20 cellular contexts compared by ENCODE assay signal in the genomic region with DNA sequence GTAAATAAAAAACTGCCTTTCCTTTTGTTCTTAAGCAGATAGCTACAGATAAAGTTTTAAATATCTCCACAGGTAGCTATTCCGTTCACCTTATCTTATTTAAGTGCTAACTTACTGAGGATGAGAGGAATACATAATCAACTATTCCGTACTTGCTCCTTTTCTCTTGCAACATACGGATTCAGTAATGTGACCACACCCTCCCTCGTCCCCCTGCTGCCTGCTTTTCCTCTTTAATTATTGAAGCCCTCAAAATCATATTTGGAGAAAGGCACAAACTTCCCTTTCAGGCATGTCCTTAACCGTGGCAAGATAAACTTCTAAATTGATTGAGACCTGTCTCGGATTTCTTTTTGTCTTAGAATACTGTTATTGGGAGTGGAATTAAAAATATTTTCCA.
"Had no signal": no experiment of that assay in that cellular context is flagged by ENCODE, and none has a peak within 500 bp of the region (broad histone marks: within the 10 kb centered on the region; RNA-seq: fewer than 3 reads in every experiment).

No MANE protein-coding gene starts in this region.

- H3K27ac ChIP-seq: ascending aorta, esophagus muscularis mucosa had no signal

- H3K9me3 Mint-ChIP-seq: activated T-cell treated with anti-CD3 and anti-CD28 coated beads, Interleukin-2, amount 50 U/mL, for 4 hours; central memory CD8-positive, alpha-beta T cell; stimulated activated naive CD8-positive, alpha-beta T cell treated with anti-CD3 and anti-CD28 coated beads, Interleukin-15, amount 100 ng/mL, for 72 hours; type B pancreatic cell had no signal

- H3K27ac Mint-ChIP-seq: stimulated activated naive CD8-positive, alpha-beta T cell treated with anti-CD3 and anti-CD28 coated beads, Interleukin-15, amount 100 ng/mL, for 72 hours; T-cell; type B pancreatic cell had no signal

- H3K27me3 Mint-ChIP-seq: central memory CD8-positive, alpha-beta T cell; progenitor cell of endocrine pancreas; stimulated activated naive CD8-positive, alpha-beta T cell treated with anti-CD3 and anti-CD28 coated beads, Interleukin-15, amount 100 ng/mL, for 72 hours; T-cell; type B pancreatic cell had no signal

- H3K4me3 Mint-ChIP-seq: activated T-cell treated with anti-CD3 and anti-CD28 coated beads, Interleukin-2, amount 50 U/mL, for 4 hours; central memory CD8-positive, alpha-beta T cell; neural crest cell; stimulated activated naive CD8-positive, alpha-beta T cell treated with anti-CD3 and anti-CD28 coated beads, Interleukin-15, amount 100 ng/mL, for 72 hours; T-cell; type B pancreatic cell had no signal

- DNase-seq: activated CD4-positive, alpha-beta T cell treated with anti-CD3 and anti-CD28 coated beads, Interleukin-2, amount 50 U/mL, for 1 hour; activated CD4-positive, CD25-positive, alpha-beta regulatory T cell treated with anti-CD3 and anti-CD28 coated beads, Interleukin-2, amount 50 U/mL, for 72 hours; activated CD8-positive, alpha-beta memory T cell treated with anti-CD3 and anti-CD28 coated beads, Interleukin-2, amount 50 U/mL, for 4 hours; activated effector memory CD4-positive, alpha-beta T cell treated with Interleukin-2 at 50 U/mL for 16 hours; activated naive CD4-positive, alpha-beta T cell treated with anti-CD3 and anti-CD28 coated beads, Interleukin-2, amount 50 U/mL, for 16 hours; activated T-cell treated with anti-CD3 and anti-CD28 coated beads, Interleukin-2, amount 50 U/mL, for 4 hours; cortex of kidney; effector CD8-positive, alpha-beta T cell; islet precursor cell; mammary epithelial cell; stimulated activated CD4-positive, alpha-beta T cell treated with anti-CD3 and anti-CD28 coated beads, Interleukin-2, amount 100 ng/mL, for 24 hours; stimulated activated naive CD8-positive, alpha-beta T cell treated with anti-CD3 and anti-CD28 coated beads, Interleukin-15, amount 100 ng/mL, for 72 hours; T-cell had no signal

- H3K9me3 ChIP-seq: ascending aorta, esophagus muscularis mucosa had no signal

- H3K4me3 ChIP-seq: ascending aorta, esophagus muscularis mucosa had no signal

- ATAC-seq: activated T-cell treated with anti-CD3 and anti-CD28 coated beads, Interleukin-2, amount 50 U/mL, for 4 hours; left lobe of liver; stimulated activated naive CD8-positive, alpha-beta T cell treated with anti-CD3 and anti-CD28 coated beads, Interleukin-15, amount 100 ng/mL, for 72 hours; T-cell had no signal

- H3K27me3 ChIP-seq: ascending aorta, esophagus muscularis mucosa had no signal
